ENCODE assay signal across 27 cellular contexts in genomic region chr11:111366560-111367410, GRCh38. TPM values are rescaled to one million over a fixed set of nuclear protein-coding genes. Genes with fewer than 3 reads are reported as not detected.
A peak's percentile ranks its signal among the peaks of the same experiment; 100 is the strongest.
DNase-seq lines count a peak whose midpoint lies in the region; ATAC-seq and TF ChIP-seq lines count a peak whose summit lies in the region.
"Had no signal": no experiment of that assay in that cellular context is flagged by ENCODE, and none has a peak within 500 bp of the region (broad histone marks: within the 10 kb centered on the region; RNA-seq: fewer than 3 reads in every experiment).

No MANE protein-coding gene starts in this region.

- H3K36me3 ChIP-seq in MM.1S (replicated peaks; ENCODE audit: insufficient read depth, low read length) (peaks cover 35% of the 10 kb centered on the region), stomach (no peaks in the 10 kb centered on the region), BE2C (no peaks in the 10 kb centered on the region)
- H3K36me3 ChIP-seq: ascending aorta, thyroid gland had no signal

- H3K9me2 ChIP-seq in MM.1S (replicated peaks; ENCODE audit: insufficient read depth, low read length): no peaks in the 10 kb centered on the region

- TF ChIP-seq POLR2A in stomach (IDR thresholded peaks at IDR 0.05): no peak

- peaks cover 44% of the 10 kb centered on the region for H3F3A ChIP-seq in MM.1S (ENCODE audit: insufficient read depth, low read length)

- H3K4me1 ChIP-seq in MM.1S (ENCODE audit: low read length) (peaks cover 93% of the 10 kb centered on the region), stomach (peaks cover 26 to 53% (median 32%) of the 10 kb centered on the region in 4 donors), BE2C (no peaks in the 10 kb centered on the region)
- H3K4me1 ChIP-seq: ascending aorta had no signal

- peaks cover 59% of the 10 kb centered on the region for H3K4me1 Mint-ChIP-seq in activated naive CD8-positive, alpha-beta T cell treated with anti-CD3 and anti-CD28 coated beads, Interleukin-2, amount 50 U/mL, for 24 hours
- peaks cover 14% of the 10 kb centered on the region for H3K4me1 Mint-ChIP-seq in activated naive CD8-positive, alpha-beta T cell treated with anti-CD3 and anti-CD28 coated beads for 36 hours

- no peak for ATAC-seq in activated naive CD8-positive, alpha-beta T cell treated with anti-CD3 and anti-CD28 coated beads, Interleukin-2, amount 50 U/mL, for 24 hours
- ATAC-seq: activated CD4-positive, alpha-beta T cell treated with anti-CD3 and anti-CD28 coated beads for 36 hours; left ventricle myocardium superior; PC-3; T-cell had no signal

- no peaks in the 10 kb centered on the region for H4K20me1 ChIP-seq in MM.1S (ENCODE audit: insufficient read depth, low read length)

- WGBS in stomach, 5 donors: 91 to 95% (median 94%) methylated on average over 8 of the region's 8 CpGs

- TF ChIP-seq CTCF in MM.1S (IDR thresholded peaks at IDR 0.05; ENCODE audit: low read length) (no peak), stomach (IDR thresholded peaks at IDR 0.05) (no peak), BE2C (IDR thresholded peaks at IDR 0.05; ENCODE audit: low read depth, low read length) (no peak)

- peaks cover 93% of the 10 kb centered on the region for H3K79me2 ChIP-seq in MM.1S (ENCODE audit: low read length)

- no peaks in the 10 kb centered on the region for H3K27me3 Mint-ChIP-seq in activated naive CD8-positive, alpha-beta T cell treated with anti-CD3 and anti-CD28 coated beads, Interleukin-2, amount 50 U/mL, for 24 hours
- no peaks in the 10 kb centered on the region for H3K27me3 Mint-ChIP-seq in activated naive CD8-positive, alpha-beta T cell treated with anti-CD3 and anti-CD28 coated beads for 36 hours
- H3K27me3 Mint-ChIP-seq: activated CD4-positive, alpha-beta T cell treated with anti-CD3 and anti-CD28 coated beads for 36 hours; activated naive CD4-positive, alpha-beta T cell treated with anti-CD3 and anti-CD28 coated beads, Interleukin-2, amount 50 U/mL, for 24 hours; T-cell had no signal

- H3K4me3 Mint-ChIP-seq in activated naive CD8-positive, alpha-beta T cell treated with anti-CD3 and anti-CD28 coated beads, Interleukin-2, amount 50 U/mL, for 24 hours: no peak overlapping the region
- H3K4me3 Mint-ChIP-seq in activated naive CD8-positive, alpha-beta T cell treated with anti-CD3 and anti-CD28 coated beads for 36 hours: no peak overlapping the region
- H3K4me3 Mint-ChIP-seq: activated CD4-positive, alpha-beta T cell treated with anti-CD3 and anti-CD28 coated beads for 36 hours; activated naive CD4-positive, alpha-beta T cell treated with anti-CD3 and anti-CD28 coated beads, Interleukin-2, amount 50 U/mL, for 24 hours; T-cell had no signal

- no peak overlapping the region for H3K9ac ChIP-seq in MM.1S (ENCODE audit: low read length)

- no peaks in the 10 kb centered on the region for H3K9me3 Mint-ChIP-seq in activated naive CD8-positive, alpha-beta T cell treated with anti-CD3 and anti-CD28 coated beads, Interleukin-2, amount 50 U/mL, for 24 hours
- H3K9me3 Mint-ChIP-seq in activated naive CD8-positive, alpha-beta T cell treated with anti-CD3 and anti-CD28 coated beads for 36 hours: peaks cover 2% of the 10 kb centered on the region
- H3K9me3 Mint-ChIP-seq: T-cell had no signal

- H3K27ac Mint-ChIP-seq in activated naive CD8-positive, alpha-beta T cell treated with anti-CD3 and anti-CD28 coated beads, Interleukin-2, amount 50 U/mL, for 24 hours: peak overlapping the region; percentile 74
- H3K27ac Mint-ChIP-seq in activated naive CD8-positive, alpha-beta T cell treated with anti-CD3 and anti-CD28 coated beads for 36 hours: no peak overlapping the region
- H3K27ac Mint-ChIP-seq: activated CD4-positive, alpha-beta T cell treated with anti-CD3 and anti-CD28 coated beads for 36 hours; activated naive CD4-positive, alpha-beta T cell treated with anti-CD3 and anti-CD28 coated beads, Interleukin-2, amount 50 U/mL, for 24 hours; T-cell had no signal

- H3K4me2 ChIP-seq in MM.1S (ENCODE audit: low read depth, low read length): no peak overlapping the region

- peaks cover 5% of the 10 kb centered on the region for H3K36me3 Mint-ChIP-seq in activated naive CD8-positive, alpha-beta T cell treated with anti-CD3 and anti-CD28 coated beads, Interleukin-2, amount 50 U/mL, for 24 hours (ENCODE audit: low read depth)
- peaks cover 2% of the 10 kb centered on the region for H3K36me3 Mint-ChIP-seq in activated naive CD8-positive, alpha-beta T cell treated with anti-CD3 and anti-CD28 coated beads for 36 hours
- H3K36me3 Mint-ChIP-seq: T-cell had no signal

- H3K27ac ChIP-seq in MM.1S (ENCODE audit: low read length): peak overlapping the region; percentile 100; the same call in 1 of the 2 replicates
- peak overlapping the region; percentile 46 for H3K27ac ChIP-seq in epithelial cell of prostate
- H3K27ac ChIP-seq in stomach: peak overlapping the region; percentile 16 to 88 (median 65)
- H3K27ac ChIP-seq: ascending aorta, thyroid gland had no signal

- no peak overlapping the region for H3K4me3 ChIP-seq in MM.1S (ENCODE audit: low read length)
- no peak overlapping the region for H3K4me3 ChIP-seq in stomach
- no peak overlapping the region for H3K4me3 ChIP-seq in BE2C (ENCODE audit: low read depth, low read length)
- H3K4me3 ChIP-seq: ascending aorta, mucosa of descending colon, skin epidermis, thyroid gland had no signal

- no peak for DNase-seq in activated naive CD8-positive, alpha-beta T cell treated with anti-CD3 and anti-CD28 coated beads, Interleukin-2, amount 50 U/mL, for 24 hours
- no peak for DNase-seq in activated naive CD8-positive, alpha-beta T cell treated with anti-CD3 and anti-CD28 coated beads for 36 hours
- DNase-seq in MM.1S (no peak), epithelial cell of prostate (ENCODE audit: low read depth, low spot score) (no peak), stomach (no peak), DMS 273 treated with DMSO at 0.1 percent for 48 hours (lab: John Stamatoyannopoulos, UW) (no peak), BE2C (no peak), SKM-1 treated with dmso at 0.1 percent for 144 hours (lab: John Stamatoyannopoulos, UW; ENCODE audit: unreplicated experiment) (no peak)
- DNase-seq: activated CD4-positive, alpha-beta T cell treated with anti-CD3 and anti-CD28 coated beads for 36 hours; Calu3; cerebellar nuclear complex; EL; foreskin fibroblast; hypothalamus; KBM-7; left ventricle myocardium superior; mucosa of descending colon; PC-3; SIG-M5; stimulated activated CD4-positive, alpha-beta T cell treated with anti-CD3 and anti-CD28 coated beads, Interleukin-2, amount 100 ng/mL, for 24 hours; stimulated activated naive CD4-positive, alpha-beta T cell; T-cell; thyroid gland had no signal

- H3K9me3 ChIP-seq in MM.1S (replicated peaks; ENCODE audit: insufficient read depth, low read length) (no peaks in the 10 kb centered on the region), stomach (no peaks in the 10 kb centered on the region), BE2C (no peaks in the 10 kb centered on the region)
- H3K9me3 ChIP-seq: ascending aorta, mucosa of descending colon, thyroid gland had no signal

- no peaks in the 10 kb centered on the region for H3K27me3 ChIP-seq in MM.1S (replicated peaks; ENCODE audit: insufficient read depth, low read length)
- H3K27me3 ChIP-seq in stomach: no peaks in the 10 kb centered on the region
- peaks cover 10% of the 10 kb centered on the region for H3K27me3 ChIP-seq in BE2C
- H3K27me3 ChIP-seq: ascending aorta, thyroid gland had no signal

- H2AFZ ChIP-seq in MM.1S (ENCODE audit: low read length): no peak overlapping the region

- TF ChIP-seq EP300 in stomach (IDR thresholded peaks at IDR 0.05): no peak

- intact Hi-C loops in stomach (cut with DNase I; ENCODE audit: low total_unique reads): no loop called here

RNA-seq across cellular contexts. Expression of gene POU2AF1, which starts 12.3 kb away (rescaled TPM):
- total RNA-seq in activated naive CD8-positive, alpha-beta T cell treated with anti-CD3 and anti-CD28 coated beads for 36 hours: 1 to 10 TPM; 3.0 to 3.5 TPM
- total RNA-seq in stomach: 10 to 100 TPM in 2 of 5 donors, 1 to 10 TPM in 2, not detected in 1; 2.8 to 43.2 (median 14.8) TPM
- 10 to 100 TPM in 1 of 3 donors, 1 to 10 TPM in 2; 7.0 to 12.3 (median 8.8) TPM for polyA plus RNA-seq in stomach
- not detected for polyA plus RNA-seq in BE2C (2012; ENCODE audit: insufficient read depth, insufficient read length, low read depth)
- total RNA-seq: Calu3, PC-3 had no signal
- polyA plus RNA-seq: BJ had no signal

Comparison
In these comparisons a context has a peak if more than half of its experiments do, and no peak if none do; other contexts are left out.
1. H3K27ac ChIP-seq: peak in every context shown above with its lines; median percentile 100 in MM.1S; 65 in stomach; 46 in epithelial cell of prostate.